9 cellular contexts compared by ENCODE assay signal in the genomic region with DNA sequence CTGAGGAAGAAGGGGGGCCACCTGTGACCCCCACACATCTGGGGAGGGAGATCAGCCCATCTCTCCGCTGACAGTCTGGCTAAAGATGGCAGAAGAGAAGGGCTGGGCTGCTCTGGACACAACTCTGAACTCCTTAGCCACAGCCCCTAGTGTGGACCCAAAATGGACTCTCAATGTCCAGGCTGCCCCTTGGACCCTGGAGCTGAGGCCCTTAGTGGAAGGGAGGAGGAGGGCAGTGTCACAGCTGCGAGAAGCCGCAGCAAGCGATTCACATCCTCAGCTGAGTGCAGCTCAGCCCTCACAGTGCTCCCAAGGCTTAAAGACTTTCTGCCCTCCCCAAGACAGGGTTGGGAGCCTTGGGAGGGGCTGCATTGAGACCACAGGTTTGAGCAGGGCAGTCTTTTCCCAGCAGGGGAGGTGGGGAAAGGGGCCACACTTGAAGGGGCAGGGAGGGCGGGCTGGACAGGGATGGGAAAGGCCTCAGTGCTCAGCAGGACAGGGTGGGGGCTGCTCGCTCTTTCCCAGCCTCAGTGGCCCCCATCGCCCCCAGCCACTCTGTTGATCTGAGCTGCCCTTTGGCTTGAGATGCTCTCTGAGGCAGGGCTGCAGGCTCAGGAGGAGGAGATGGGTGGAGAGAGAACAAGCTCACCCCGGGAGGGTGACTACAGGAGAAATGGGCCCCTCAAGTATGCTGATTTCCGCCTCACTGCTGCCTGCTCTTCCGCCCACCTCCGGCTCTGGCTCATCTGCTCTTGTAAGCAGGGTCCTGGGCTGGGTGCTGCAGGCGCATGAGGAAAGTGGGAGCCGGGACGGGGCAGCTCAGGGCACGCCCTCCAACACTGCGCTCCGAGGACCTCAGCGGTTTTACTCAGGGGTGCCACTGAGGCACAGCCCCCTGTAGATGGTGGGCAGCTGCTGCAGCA. TPM values are rescaled to one million over a fixed set of nuclear protein-coding genes. Genes with fewer than 3 reads are reported as not detected.
DNase-seq lines count a peak whose midpoint lies in the region; FAIRE-seq and TF ChIP-seq lines count a peak whose summit lies in the region.
"Had no signal": no experiment of that assay in that cellular context is flagged by ENCODE, and none has a peak within 500 bp of the region (broad histone marks: within the 10 kb centered on the region; RNA-seq: fewer than 3 reads in every experiment).

No MANE protein-coding gene starts in this region.

- no peaks in the 10 kb centered on the region for H3K79me2 ChIP-seq in SU-DHL-6 (ENCODE audit: insufficient read depth, low read length)

- no peak overlapping the region for H3K4me3 ChIP-seq in SU-DHL-6 (ENCODE audit: insufficient read depth, low read length, poor library complexity, severe bottlenecking)
- no peak overlapping the region for H3K4me3 ChIP-seq in esophagus (ENCODE audit: low read depth in 1 of 2, low read length in 2 of 2)
- H3K4me3 ChIP-seq in sigmoid colon: no peak overlapping the region

- WGBS in esophagus, 2 donors: 83 to 86% methylated on average over 18 of the region's 18 CpGs
- WGBS in sigmoid colon, 2 donors: 84 to 95% methylated on average over 18 of the region's 18 CpGs

- H3K27ac ChIP-seq in SU-DHL-6 (ENCODE audit: low read depth, low read length): peak overlapping the region; percentile 79
- peak overlapping the region; percentile 77 to 86 for H3K27ac ChIP-seq in esophagus (ENCODE audit: low read depth in 2 of 2, low read length in 1 of 2)
- H3K27ac ChIP-seq in sigmoid colon: peak overlapping the region; percentile 84 to 98 (median 91)

- peak overlapping the region; percentile 38 for H3K9ac ChIP-seq in SU-DHL-6 (ENCODE audit: low read length)

- peak; percentile 48 for FAIRE-seq in GM19239 (lab: Jason Lieb, UNC)
- FAIRE-seq: H54 had no signal

- no peaks in the 10 kb centered on the region for H3K27me3 ChIP-seq in SU-DHL-6 (ENCODE audit: low read length)
- H3K27me3 ChIP-seq in esophagus (ENCODE audit: control insufficient read depth in 1 of 2, insufficient read depth in 2 of 2, low read length in 2 of 2): no peaks in the 10 kb centered on the region
- H3K27me3 ChIP-seq in sigmoid colon: no peaks in the 10 kb centered on the region

- peaks cover 4% of the 10 kb centered on the region; the same call in 1 of the 2 replicates for H3F3A ChIP-seq in SU-DHL-6 (ENCODE audit: insufficient read depth)

- H3K36me3 ChIP-seq in SU-DHL-6 (ENCODE audit: low read length) (no peaks in the 10 kb centered on the region), esophagus (ENCODE audit: control insufficient read depth in 2 of 2, insufficient read depth in 2 of 2, low read length in 1 of 2) (peaks cover 0 to 9% of the 10 kb centered on the region in 2 donors), sigmoid colon (peaks cover 0 to 4% (median 0%) of the 10 kb centered on the region in 4 donors)

- intact Hi-C loops in sigmoid colon (cut with DNase I): loop anchor here (5.0 kb wide), 1 partner anchor 34 kb away; no protein-coding TSS in a partner anchor

- no peak overlapping the region for H2AFZ ChIP-seq in SU-DHL-6 (ENCODE audit: low read depth, low read length, severe bottlenecking)

- no peaks in the 10 kb centered on the region for H4K20me1 ChIP-seq in SU-DHL-6 (ENCODE audit: low read depth, low read length)

- no peak for TF ChIP-seq POLR2A in sigmoid colon (IDR thresholded peaks at IDR 0.05)

- H3K9me3 ChIP-seq in SU-DHL-6 (ENCODE audit: insufficient read depth, low read length) (no peaks in the 10 kb centered on the region), esophagus (ENCODE audit: control insufficient read depth in 2 of 2, insufficient read depth in 1 of 2, low read depth in 1 of 2, low read length in 1 of 2) (no peaks in the 10 kb centered on the region), sigmoid colon (no peaks in the 10 kb centered on the region)

- peak overlapping the region; percentile 36 for H3K4me2 ChIP-seq in SU-DHL-6 (ENCODE audit: low read depth, low read length, poor library complexity, severe bottlenecking)

- no peak for TF ChIP-seq EP300 in sigmoid colon (IDR thresholded peaks at IDR 0.05)

- TF ChIP-seq CTCF in SU-DHL-6 (IDR thresholded peaks at IDR 0.05; ENCODE audit: insufficient read depth, low read length, poor library complexity, severe bottlenecking) (no peak), sigmoid colon (IDR thresholded peaks at IDR 0.05) (no peak)

- peaks cover 7 to 12% of the 10 kb centered on the region in 2 donors for H3K4me1 ChIP-seq in esophagus (ENCODE audit: control insufficient read depth in 2 of 2, insufficient read depth in 2 of 2, low read length in 1 of 2)
- H3K4me1 ChIP-seq in sigmoid colon: peaks cover 0 to 63% (median 54%) of the 10 kb centered on the region in 4 donors

- DNase-seq in GM19239 (ENCODE audit: insufficient read length, low spot score): no peak
- DNase-seq in sigmoid colon: no peak
- no peak for DNase-seq in NCI-H146 treated with DMSO at 0.1 percent for 48 hours (lab: John Stamatoyannopoulos, UW; ENCODE audit: unreplicated experiment)
- DNase-seq in NCI-H446 (lab: John Stamatoyannopoulos, UW): no peak
- no peak for DNase-seq in putamen (ENCODE audit: low spot score)
- no peak for DNase-seq in NCI-H187 treated with DMSO at 0.1 percent for 48 hours (lab: John Stamatoyannopoulos, UW)

- H3K9me2 ChIP-seq in SU-DHL-6 (replicated peaks; ENCODE audit: insufficient read depth, low read length): no peaks in the 10 kb centered on the region

RNA-seq across cellular contexts. Expression of gene MTSS2, which starts 50.9 kb away (rescaled TPM):
- polyA plus RNA-seq in esophagus: 10 to 100 TPM; 27.4 to 62.9 TPM
- total RNA-seq in sigmoid colon: 10 to 100 TPM; 36.4 to 100.0 (median 60.7) TPM
- 10 to 100 TPM in 2 of 3 donors, 1 to 10 TPM in 1; 5.4 to 28.2 (median 10.9) TPM for polyA plus RNA-seq in sigmoid colon
